13 cellular contexts compared by ENCODE assay signal in the genomic region with DNA sequence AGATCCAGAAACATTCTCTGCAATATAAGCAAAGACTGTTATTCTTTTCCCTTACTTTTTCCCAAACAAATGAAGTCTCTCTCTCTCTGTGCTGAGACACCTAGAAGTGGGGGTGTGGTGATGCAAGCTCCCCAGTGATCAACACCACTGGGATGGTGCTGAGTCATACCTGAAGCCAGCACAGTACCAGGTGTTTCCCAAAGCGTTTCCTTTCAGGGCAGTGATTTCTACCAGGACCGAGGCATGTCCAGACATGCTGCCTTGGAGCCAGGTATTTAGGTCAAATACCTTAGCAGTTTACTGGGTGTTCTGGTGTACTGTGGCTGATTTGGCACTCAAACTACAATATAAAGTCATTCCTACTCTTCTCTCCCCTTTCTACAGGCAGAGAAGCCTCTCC.
DNase-seq lines count a peak whose midpoint lies in the region; ATAC-seq and TF ChIP-seq lines count a peak whose summit lies in the region.
"Had no signal": no experiment of that assay in that cellular context is flagged by ENCODE, and none has a peak within 500 bp of the region (broad histone marks: within the 10 kb centered on the region; RNA-seq: fewer than 3 reads in every experiment).

No MANE protein-coding gene starts in this region.

- CTCF ChIA-PET in RWPE1 (lab: Yijun Ruan, JAX) = no interaction called here

- 64% methylated on average over 2 of the region's 2 CpGs for WGBS in suprapubic skin

- no peaks in the 10 kb centered on the region for H3K36me3 Mint-ChIP-seq in activated T-cell treated with anti-CD3 and anti-CD28 coated beads, Interleukin-2, amount 50 U/mL, for 24 hours (ENCODE audit: low read depth)

- H3K27ac ChIP-seq in RWPE1 (peak overlapping the region; percentile 73), suprapubic skin (peak overlapping the region; percentile 14)
- H3K27ac ChIP-seq: 22Rv1, left ventricle myocardium inferior, SJSA1 had no signal

- peaks cover 4% of the 10 kb centered on the region for H3K9me3 Mint-ChIP-seq in activated T-cell treated with anti-CD3 and anti-CD28 coated beads, Interleukin-2, amount 50 U/mL, for 24 hours

- H3K27me3 Mint-ChIP-seq in activated T-cell treated with anti-CD3 and anti-CD28 coated beads, Interleukin-2, amount 50 U/mL, for 24 hours = peaks cover 9% of the 10 kb centered on the region

- H3K9me3 ChIP-seq in suprapubic skin = no peaks in the 10 kb centered on the region
- H3K9me3 ChIP-seq: SJSA1 had no signal

- no peaks in the 10 kb centered on the region for H3K36me3 ChIP-seq in suprapubic skin
- H3K36me3 ChIP-seq: left ventricle myocardium inferior, SJSA1 had no signal

- TF ChIP-seq CTCF in RWPE1 (conservative IDR thresholded peaks at IDR 0.05; ENCODE audit: low read depth) (no peak), suprapubic skin (IDR thresholded peaks at IDR 0.05) (no peak)

- TF ChIP-seq POLR2A in suprapubic skin (IDR thresholded peaks at IDR 0.05) = no peak

- DNase-seq in NCI-H1417 (lab: John Stamatoyannopoulos, UW) (peak in 2 of 3 experiments; percentile 17 to 32), NCI-H1417 treated with DMSO at 0.1 percent for 48 hours (lab: John Stamatoyannopoulos, UW) (no peak), RWPE1 (ENCODE audit: low spot score) (peak; percentile 71), suprapubic skin (ENCODE audit: low spot score in 2 of 2) (no peak), NCI-H526 treated with DMSO at 0.1 percent for 48 hours (lab: John Stamatoyannopoulos, UW) (no peak), NCI-H524 (lab: John Stamatoyannopoulos, UW) (no peak)
- no peak for DNase-seq in activated T-cell treated with anti-CD3 and anti-CD28 coated beads, Interleukin-2, amount 50 U/mL, for 24 hours
- DNase-seq: activated CD4-positive, alpha-beta T cell treated with anti-CD3 and anti-CD28 coated beads, Interleukin-2, amount 50 U/mL, for 4 hours; left ventricle myocardium inferior; NCI-H1048 had no signal

- TF ChIP-seq EP300 in suprapubic skin (IDR thresholded peaks at IDR 0.05) = no peak

- peak; percentile 67 for ATAC-seq in HG02884 (IDR thresholded peaks at IDR 0.05; ENCODE audit: unreplicated experiment)

- H3K4me3 ChIP-seq in suprapubic skin = no peak overlapping the region
- H3K4me3 ChIP-seq: left ventricle myocardium inferior, SJSA1 had no signal

- H3K4me3 Mint-ChIP-seq in activated T-cell treated with anti-CD3 and anti-CD28 coated beads, Interleukin-2, amount 50 U/mL, for 24 hours = no peak overlapping the region

- no peak overlapping the region for H3K27ac Mint-ChIP-seq in activated T-cell treated with anti-CD3 and anti-CD28 coated beads, Interleukin-2, amount 50 U/mL, for 24 hours

- H3K27me3 ChIP-seq in suprapubic skin = no peaks in the 10 kb centered on the region
- H3K27me3 ChIP-seq: SJSA1 had no signal

- POLR2A ChIA-PET in RWPE1 (lab: Yijun Ruan, JAX; ENCODE audit: low non-redundant PET) = no interaction called here

- no peaks in the 10 kb centered on the region for H3K4me1 Mint-ChIP-seq in activated T-cell treated with anti-CD3 and anti-CD28 coated beads, Interleukin-2, amount 50 U/mL, for 24 hours (ENCODE audit: low read depth)

- H3K4me1 ChIP-seq in suprapubic skin = no peaks in the 10 kb centered on the region
- H3K4me1 ChIP-seq: left ventricle myocardium inferior, SJSA1 had no signal

Comparison
In these comparisons a context has a peak if more than half of its experiments do, and no peak if none do; other contexts are left out.
1. DNase-seq: peak in NCI-H1417 (2 of 3) and RWPE1 (single experiment); none in NCI-H1417 treated with DMSO at 0.1 percent for 48 hours (single experiment), suprapubic skin (0 of 2), activated T-cell treated with anti-CD3 and anti-CD28 coated beads, Interleukin-2, amount 50 U/mL, for 24 hours (single experiment), NCI-H526 treated with DMSO at 0.1 percent for 48 hours (single experiment) and NCI-H524 (0 of 2).